23 cellular contexts compared by ENCODE assay signal in the genomic region with DNA sequence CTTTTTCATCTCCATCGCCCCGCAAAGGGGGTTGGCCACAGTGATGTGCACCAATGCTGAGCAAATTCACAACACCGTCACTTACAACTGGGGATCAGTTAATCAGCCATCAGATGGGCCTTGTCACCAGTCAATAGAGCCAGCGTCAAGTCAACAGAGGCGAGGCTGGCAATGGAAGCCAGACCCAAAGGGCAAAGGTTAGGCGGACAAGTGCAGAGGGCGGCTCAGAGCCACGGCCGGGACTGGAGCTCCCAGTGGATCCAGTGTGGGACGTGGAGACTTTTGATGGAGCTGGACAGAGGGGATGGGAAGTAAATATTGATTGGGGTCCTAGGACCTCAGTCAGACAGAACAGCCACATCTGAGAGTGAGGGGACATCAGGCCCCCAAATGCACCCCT.
"Had no signal": no experiment of that assay in that cellular context is flagged by ENCODE, and none has a peak within 500 bp of the region (broad histone marks: within the 10 kb centered on the region; RNA-seq: fewer than 3 reads in every experiment).

No MANE protein-coding gene starts in this region.

- H3K27ac ChIP-seq: neutrophil, parathyroid adenoma, right atrium auricular region, suprapubic skin, thoracic aorta, tibial artery, upper lobe of right lung had no signal

- H3K9ac ChIP-seq: parathyroid adenoma had no signal

- H3K36me3 ChIP-seq: neutrophil, right atrium auricular region, suprapubic skin, thoracic aorta, tibial artery, upper lobe of right lung had no signal

- H3K36me3 Mint-ChIP-seq: mesothelial cell of epicardium; naive B cell; stimulated activated effector memory CD8-positive, alpha-beta T cell treated with anti-CD3 and anti-CD28 coated beads, Interleukin-12 subunit alpha, Interleukin-12 subunit beta, amount 100 ng/mL, for 72 hours had no signal

- H3K27me3 ChIP-seq: right atrium auricular region, suprapubic skin, tibial artery, upper lobe of right lung had no signal

- H3K4me3 Mint-ChIP-seq: mesothelial cell of epicardium; naive B cell; nephron; neural crest cell; stimulated activated effector memory CD8-positive, alpha-beta T cell treated with anti-CD3 and anti-CD28 coated beads, Interleukin-12 subunit alpha, Interleukin-12 subunit beta, amount 100 ng/mL, for 72 hours; stimulated activated naive CD8-positive, alpha-beta T cell treated with anti-CD3 and anti-CD28 coated beads, Interleukin-15, Interleukin-2, amounts not matched to agents 100 ng/mL and 50 ng/mL, for 24 hours had no signal

- H3K4me3 ChIP-seq: lung, right atrium auricular region, skin epidermis, suprapubic skin, thoracic aorta, tibial artery, upper lobe of right lung had no signal

- H3K27ac Mint-ChIP-seq: mesothelial cell of epicardium; nephron; progenitor cell of endocrine pancreas; stimulated activated effector memory CD8-positive, alpha-beta T cell treated with anti-CD3 and anti-CD28 coated beads, Interleukin-12 subunit alpha, Interleukin-12 subunit beta, amount 100 ng/mL, for 72 hours; stimulated activated naive CD8-positive, alpha-beta T cell treated with anti-CD3 and anti-CD28 coated beads, Interleukin-15, Interleukin-2, amounts not matched to agents 100 ng/mL and 50 ng/mL, for 24 hours had no signal

- H3K4me1 Mint-ChIP-seq: mesothelial cell of epicardium, naive B cell had no signal

- H3K9me3 Mint-ChIP-seq: mesothelial cell of epicardium; naive B cell; nephron; neural crest cell; stimulated activated effector memory CD8-positive, alpha-beta T cell treated with anti-CD3 and anti-CD28 coated beads, Interleukin-12 subunit alpha, Interleukin-12 subunit beta, amount 100 ng/mL, for 72 hours; stimulated activated naive CD8-positive, alpha-beta T cell treated with anti-CD3 and anti-CD28 coated beads, Interleukin-15, Interleukin-2, amounts not matched to agents 100 ng/mL and 50 ng/mL, for 24 hours had no signal

- H2AFZ ChIP-seq: parathyroid adenoma had no signal

- H3K27me3 Mint-ChIP-seq: stimulated activated naive CD8-positive, alpha-beta T cell treated with anti-CD3 and anti-CD28 coated beads, Interleukin-15, Interleukin-2, amounts not matched to agents 100 ng/mL and 50 ng/mL, for 24 hours had no signal

- DNase-seq: left ventricle myocardium superior; mesendoderm; naive B cell; occipital lobe; stimulated activated CD4-positive, alpha-beta T cell treated with anti-CD3 and anti-CD28 coated beads, Interleukin-4, amount 100 ng/mL, for 24 hours; stimulated activated naive CD4-positive, alpha-beta T cell; tibial artery; trophoblast cell; upper lobe of right lung had no signal

- ATAC-seq: left ventricle myocardium superior; sciatic nerve; stimulated activated effector memory CD8-positive, alpha-beta T cell treated with anti-CD3 and anti-CD28 coated beads, Interleukin-12 subunit alpha, Interleukin-12 subunit beta, amount 100 ng/mL, for 72 hours; upper lobe of right lung had no signal

- H3K9me3 ChIP-seq: neutrophil, right atrium auricular region, suprapubic skin, thoracic aorta, tibial artery, upper lobe of right lung had no signal
